ENCODE assay signal across 8 cellular contexts in genomic region chr20:63706852-63707557, GRCh38. TPM values are rescaled to one million over a fixed set of nuclear protein-coding genes. Genes with fewer than 3 reads are reported as not detected.
DNase-seq lines count a peak whose midpoint lies in the region; ATAC-seq and TF ChIP-seq lines count a peak whose summit lies in the region.

No MANE protein-coding gene starts in this region.

- H3K27me3 Mint-ChIP-seq in T-cell (no peaks in the 10 kb centered on the region), brain (peaks cover 3% of the 10 kb centered on the region)

- H3K36me3 Mint-ChIP-seq in T-cell (peaks cover 23% of the 10 kb centered on the region), brain (peaks cover 42% of the 10 kb centered on the region)

- POLR2A ChIA-PET in T-cell (lab: Charles Lee) = interaction anchor here in 1 of 2 donors (1.0 kb wide), 1 partner anchor 29 kb away, joined by 3 read pairs; the partner anchor contains the start of gene LIME1

- H3K27ac Mint-ChIP-seq in T-cell (peak overlapping the region; percentile 56 to 84), brain (peak overlapping the region; percentile 85 to 95 (median 88))

- CTCF ChIA-PET in T-cell (lab: Charles Lee) = interaction anchor here in 1 of 2 donors (1.1 to 1.6 kb wide), 4 partner anchors 30 to 169 kb away, joined by 3 to 20 read pairs (median 9); partner anchors contain the start of genes LIME1, PTK6 and RTEL1

- H3K4me1 Mint-ChIP-seq in T-cell = peaks cover 38 to 52% (median 40%) of the 10 kb centered on the region in 3 donors
- H3K4me1 Mint-ChIP-seq in brain = peaks cover 41% of the 10 kb centered on the region

- no peaks in the 10 kb centered on the region for H3K9me3 Mint-ChIP-seq in T-cell
- H3K9me3 Mint-ChIP-seq in brain = peaks cover 0 to 3% (median under 1%) of the 10 kb centered on the region in 5 experiments

- DNase-seq in CD1c-positive myeloid dendritic cell (ENCODE audit: extremely low spot score) = peak; percentile 73
- DNase-seq in HT1080 (ENCODE audit: low read depth) = peak; percentile 61
- peak in 33 of 34 experiments; percentile 41 to 74 (median 61) for DNase-seq in T-cell
- DNase-seq in iPS-NIHi7 (ENCODE audit: extremely low spot score) = peak; percentile 49
- peak; percentile 62 for DNase-seq in stimulated activated CD4-positive, alpha-beta T cell treated with anti-CD3 and anti-CD28 coated beads, Interleukin-1b, Interleukin-23, amount 100 ng/mL, for 48 hours
- DNase-seq in medulla oblongata (ENCODE audit: extremely low spot score) = no peak

- ATAC-seq in GM19452 (IDR thresholded peaks at IDR 0.05; ENCODE audit: unreplicated experiment) (peak; percentile 24), T-cell (replicated peaks in 1 of 4) (peak; percentile 51 to 66 (median 56))

- peak overlapping the region; percentile 86 to 88 (median 87) for H3K4me3 Mint-ChIP-seq in T-cell
- peak overlapping the region; percentile 84 to 93 (median 86) for H3K4me3 Mint-ChIP-seq in brain

- TF ChIP-seq CTCF in brain (conservative IDR thresholded peaks at IDR 0.05) = no peak

RNA-seq across cellular contexts. Expression of gene ARFRP1, which starts 0.8 kb away (rescaled TPM):
- 44.6 and 46.2 TPM in 2 replicates for total RNA-seq in HT1080 (2014; rRNA removed; shearing (Covaris generic))
- polyA plus RNA-seq in HT1080 (2015; cell fraction: cytosol; rRNA removed) = 38.2 and 45.5 TPM in 2 replicates
- 65.3 and 73.6 TPM in 2 replicates for polyA plus RNA-seq in HT1080 (2015; cell fraction: nucleus; rRNA removed)
- total RNA-seq in T-cell = 100 to 1,000 TPM in 2 of 5 donors, 10 to 100 TPM in 3; 58.5 to 102 (median 99.5) TPM
- 49.6 TPM for polyA plus RNA-seq in brain (ENCODE audit: insufficient read depth, low read depth, low replicate concordance)

RNA-seq across cellular contexts. Expression of gene ZGPAT, which starts 0.8 kb away (rescaled TPM):
- total RNA-seq in HT1080 (2014; rRNA removed; shearing (Covaris generic)) = 29.1 and 29.6 TPM in 2 replicates
- 20.5 and 31.2 TPM in 2 replicates for polyA plus RNA-seq in HT1080 (2015; cell fraction: cytosol; rRNA removed)
- polyA plus RNA-seq in HT1080 (2015; cell fraction: nucleus; rRNA removed) = 61.6 and 64.7 TPM in 2 replicates
- 10 to 100 TPM; 42.7 to 71.0 (median 59.0) TPM for total RNA-seq in T-cell
- polyA plus RNA-seq in brain (ENCODE audit: insufficient read depth, low read depth, low replicate concordance) = 24.3 TPM

RNA-seq across cellular contexts. Expression of gene TNFRSF6B, which starts 10.6 kb away (rescaled TPM):
- 5.9 and 7.2 TPM in 2 replicates for total RNA-seq in HT1080 (2014; rRNA removed; shearing (Covaris generic))
- 3.0 and 3.7 TPM in 2 replicates for polyA plus RNA-seq in HT1080 (2015; cell fraction: cytosol; rRNA removed)
- 16.0 and 16.9 TPM in 2 replicates for polyA plus RNA-seq in HT1080 (2015; cell fraction: nucleus; rRNA removed)
- 1 to 10 TPM in 2 of 5 donors, under 1 TPM in 2, not detected in 1; 0.37 to 1.5 (median 0.91) TPM for total RNA-seq in T-cell
- 7.1 TPM for polyA plus RNA-seq in brain (ENCODE audit: insufficient read depth, low read depth, low replicate concordance)

RNA-seq across cellular contexts. Expression of gene LIME1, which starts 29.5 kb away (rescaled TPM):
- 5.8 and 10.3 TPM in 2 replicates for total RNA-seq in HT1080 (2014; rRNA removed; shearing (Covaris generic))
- polyA plus RNA-seq in HT1080 (2015; cell fraction: cytosol; rRNA removed) = 5.7 and 10.3 TPM in 2 replicates
- 72.9 and 76.8 TPM in 2 replicates for polyA plus RNA-seq in HT1080 (2015; cell fraction: nucleus; rRNA removed)
- 100 to 1,000 TPM; 144 to 248 (median 172) TPM for total RNA-seq in T-cell
- polyA plus RNA-seq in brain (ENCODE audit: insufficient read depth, low read depth, low replicate concordance) = 5.6 TPM

RNA-seq across cellular contexts. Expression of gene SLC2A4RG, which starts 32.6 kb away (rescaled TPM):
- total RNA-seq in HT1080 (2014; rRNA removed; shearing (Covaris generic)) = 39.8 and 49.2 TPM in 2 replicates
- polyA plus RNA-seq in HT1080 (2015; cell fraction: cytosol; rRNA removed) = 67.5 and 68.4 TPM in 2 replicates
- 97.1 and 120 TPM in 2 replicates for polyA plus RNA-seq in HT1080 (2015; cell fraction: nucleus; rRNA removed)
- 100 to 1,000 TPM; 110 to 173 (median 135) TPM for total RNA-seq in T-cell
- 47.5 TPM for polyA plus RNA-seq in brain (ENCODE audit: insufficient read depth, low read depth, low replicate concordance)
